In genomic region chr17:16617481-16618060, GRCh38 we compare ENCODE assay signal across 8 cellular contexts. TPM values are rescaled to one million over a fixed set of nuclear protein-coding genes. Genes with fewer than 3 reads are reported as not detected.
"Had no signal": no experiment of that assay in that cellular context is flagged by ENCODE, and none has a peak within 500 bp of the region (broad histone marks: within the 10 kb centered on the region; RNA-seq: fewer than 3 reads in every experiment).

No MANE protein-coding gene starts in this region.

- H3K36me3 ChIP-seq: HAP-1 had no signal

- H3K27ac ChIP-seq: GM23248 had no signal

- H3K9ac ChIP-seq: GM23248 had no signal

- FAIRE-seq: HepG2 had no signal

- H3K4me3 ChIP-seq: GM23248, HAP-1 had no signal

- DNase-seq: GM23248, GOT3, H7, HFFc6 had no signal

- H3K4me1 ChIP-seq: HAP-1 had no signal

- ATAC-seq: HCT116, HepG2 had no signal

RNA-seq across cellular contexts. Expression of gene ZNF287, which starts 48.6 kb away (rescaled TPM):
- total RNA-seq: HepG2, HT-29 had no signal
